In genomic region chr15:57019496-57020160, GRCh38 we compare ENCODE assay signal across 16 cellular contexts.
DNase-seq lines count a peak whose midpoint lies in the region; ATAC-seq and TF ChIP-seq lines count a peak whose summit lies in the region.
"Had no signal": no experiment of that assay in that cellular context is flagged by ENCODE, and none has a peak within 500 bp of the region (broad histone marks: within the 10 kb centered on the region; RNA-seq: fewer than 3 reads in every experiment).

No MANE protein-coding gene starts in this region.

- H3K36me3 Mint-ChIP-seq in mesothelial cell of epicardium (peaks cover 13% of the 10 kb centered on the region), WTC11 (peaks cover 28% of the 10 kb centered on the region)

- H3K27ac Mint-ChIP-seq in mesothelial cell of epicardium (peak overlapping the region; percentile 72), WTC11 (no peak overlapping the region)
- H3K27ac Mint-ChIP-seq: activated CD8-positive, alpha-beta memory T cell treated with anti-CD3 and anti-CD28 coated beads, Interleukin-2, amount 10 ng/mL, durations not matched to agents 7 days and 5 days had no signal

- POLR2A ChIA-PET in WTC11 (lab: Charles Lee), result no interaction called here

- H3K4me1 Mint-ChIP-seq in mesothelial cell of epicardium, result peaks cover 43% of the 10 kb centered on the region
- H3K4me1 Mint-ChIP-seq in WTC11, result peaks cover 43% of the 10 kb centered on the region

- TF ChIP-seq CTCF in mesothelial cell of epicardium (IDR thresholded peaks at IDR 0.05; ENCODE audit: unreplicated experiment), result no peak
- no peak for TF ChIP-seq CTCF in WTC11 (IDR thresholded peaks at IDR 0.05)

- peak; percentile 69 for ATAC-seq in Right ventricle myocardium inferior
- no peak for ATAC-seq in WTC11
- ATAC-seq in GM18867 (IDR thresholded peaks at IDR 0.05; ENCODE audit: unreplicated experiment), result no peak
- ATAC-seq: activated CD8-positive, alpha-beta memory T cell treated with anti-CD3 and anti-CD28 coated beads, Interleukin-2, amount 10 ng/mL, durations not matched to agents 7 days and 5 days; naive thymus-derived CD8-positive, alpha-beta T cell had no signal

- intact Hi-C loops in Right ventricle myocardium inferior (cut with DNase I), result no loop called here
- intact Hi-C loops in cardiac septum (cut with DNase I), result no loop called here

- H3K9me3 Mint-ChIP-seq in mesothelial cell of epicardium (peaks cover 12% of the 10 kb centered on the region), WTC11 (peaks cover 29% of the 10 kb centered on the region)

- DNase-seq in Right ventricle myocardium inferior (ENCODE audit: missing footprints), result no peak
- no peak for DNase-seq in cardiac septum (ENCODE audit: low spot score)
- peak; percentile 36 to 43 for DNase-seq in erythroblast (lab: John Stamatoyannopoulos, UW)
- no peak for DNase-seq in mesothelial cell of epicardium (ENCODE audit: low spot score in 2 of 2, unreplicated experiment in 2 of 2)
- no peak for DNase-seq in mesenteric fat pad (ENCODE audit: low spot score)
- DNase-seq in WTC11 (ENCODE audit: low spot score), result no peak
- DNase-seq in DMS153 (lab: John Stamatoyannopoulos, UW), result no peak
- DNase-seq: activated CD8-positive, alpha-beta memory T cell treated with anti-CD3 and anti-CD28 coated beads, Interleukin-2, amount 10 ng/mL, durations not matched to agents 7 days and 5 days; activated gamma-delta T cell treated with Interleukin-2 at 50 U/mL for 16 hours; effector CD8-positive, alpha-beta T cell; glutamatergic neuron; naive thymus-derived CD8-positive, alpha-beta T cell; NCI-H1436; NCI-H345; SK-N-SH had no signal

- H3K4me3 Mint-ChIP-seq in mesothelial cell of epicardium (no peak overlapping the region), WTC11 (no peak overlapping the region)
- H3K4me3 Mint-ChIP-seq: activated CD8-positive, alpha-beta memory T cell treated with anti-CD3 and anti-CD28 coated beads, Interleukin-2, amount 10 ng/mL, durations not matched to agents 7 days and 5 days; naive thymus-derived CD8-positive, alpha-beta T cell had no signal

- H3K27me3 Mint-ChIP-seq in mesothelial cell of epicardium (ENCODE audit: low read depth) (no peaks in the 10 kb centered on the region), WTC11 (ENCODE audit: low read depth) (no peaks in the 10 kb centered on the region)
- H3K27me3 Mint-ChIP-seq: activated CD8-positive, alpha-beta memory T cell treated with anti-CD3 and anti-CD28 coated beads, Interleukin-2, amount 10 ng/mL, durations not matched to agents 7 days and 5 days; naive thymus-derived CD8-positive, alpha-beta T cell had no signal

- CTCF ChIA-PET in WTC11 (lab: Charles Lee), result interaction anchor here (0.6 kb wide), 1 partner anchor 117 kb away, joined by 3 read pairs; no protein-coding TSS in a partner anchor

- TF ChIP-seq POLR2A in erythroblast (IDR thresholded peaks at IDR 0.05; ENCODE audit: low read length), result no peak

TF ChIP-seq in WTC11, 78 proteins besides CTCF, POLR2A, EP300 and RAD21:
- TF ChIP-seq SMAD3 (CRISPR knock-in tag; IDR thresholded peaks at IDR 0.05; ENCODE audit: borderline replicate concordance) (no peak), ATF2 (CRISPR knock-in tag; IDR thresholded peaks at IDR 0.05; ENCODE audit: borderline replicate concordance, low read depth) (no peak), CREM (CRISPR knock-in tag; IDR thresholded peaks at IDR 0.05) (no peak), MYBL2 (CRISPR knock-in tag; IDR thresholded peaks at IDR 0.05) (no peak), FOXJ3 (CRISPR knock-in tag; IDR thresholded peaks at IDR 0.05; ENCODE audit: borderline replicate concordance) (no peak), OVOL2 (CRISPR knock-in tag; IDR thresholded peaks at IDR 0.05; ENCODE audit: borderline replicate concordance) (no peak), ZNF263 (CRISPR knock-in tag; IDR thresholded peaks at IDR 0.05; ENCODE audit: low read depth) (no peak), SP1 (CRISPR knock-in tag; conservative IDR thresholded peaks at IDR 0.05) (no peak)
- TF ChIP-seq, protein P1, sequence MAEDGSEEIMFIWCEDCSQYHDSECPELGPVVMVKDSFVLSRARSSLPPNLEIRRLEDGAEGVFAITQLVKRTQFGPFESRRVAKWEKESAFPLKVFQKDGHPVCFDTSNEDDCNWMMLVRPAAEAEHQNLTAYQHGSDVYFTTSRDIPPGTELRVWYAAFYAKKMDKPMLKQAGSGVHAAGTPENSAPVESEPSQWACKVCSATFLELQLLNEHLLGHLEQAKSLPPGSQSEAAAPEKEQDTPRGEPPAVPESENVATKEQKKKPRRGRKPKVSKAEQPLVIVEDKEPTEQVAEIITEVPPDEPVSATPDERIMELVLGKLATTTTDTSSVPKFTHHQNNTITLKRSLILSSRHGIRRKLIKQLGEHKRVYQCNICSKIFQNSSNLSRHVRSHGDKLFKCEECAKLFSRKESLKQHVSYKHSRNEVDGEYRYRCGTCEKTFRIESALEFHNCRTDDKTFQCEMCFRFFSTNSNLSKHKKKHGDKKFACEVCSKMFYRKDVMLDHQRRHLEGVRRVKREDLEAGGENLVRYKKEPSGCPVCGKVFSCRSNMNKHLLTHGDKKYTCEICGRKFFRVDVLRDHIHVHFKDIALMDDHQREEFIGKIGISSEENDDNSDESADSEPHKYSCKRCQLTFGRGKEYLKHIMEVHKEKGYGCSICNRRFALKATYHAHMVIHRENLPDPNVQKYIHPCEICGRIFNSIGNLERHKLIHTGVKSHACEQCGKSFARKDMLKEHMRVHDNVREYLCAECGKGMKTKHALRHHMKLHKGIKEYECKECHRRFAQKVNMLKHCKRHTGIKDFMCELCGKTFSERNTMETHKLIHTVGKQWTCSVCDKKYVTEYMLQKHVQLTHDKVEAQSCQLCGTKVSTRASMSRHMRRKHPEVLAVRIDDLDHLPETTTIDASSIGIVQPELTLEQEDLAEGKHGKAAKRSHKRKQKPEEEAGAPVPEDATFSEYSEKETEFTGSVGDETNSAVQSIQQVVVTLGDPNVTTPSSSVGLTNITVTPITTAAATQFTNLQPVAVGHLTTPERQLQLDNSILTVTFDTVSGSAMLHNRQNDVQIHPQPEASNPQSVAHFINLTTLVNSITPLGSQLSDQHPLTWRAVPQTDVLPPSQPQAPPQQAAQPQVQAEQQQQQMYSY (CRISPR knock-in tag; IDR thresholded peaks at IDR 0.05), result no peak
TF ChIP-seq in WTC11: peak in this region for 0.

Comparison
In these comparisons a context has a peak if more than half of its experiments do, and no peak if none do; other contexts are left out.
1. DNase-seq: peak in erythroblast (2 of 2); none in Right ventricle myocardium inferior (single experiment), cardiac septum (single experiment), mesothelial cell of epicardium (0 of 2), mesenteric fat pad (single experiment), WTC11 (single experiment) and DMS153 (single experiment).